In genomic region chr15:76576526-76577279, GRCh38 we compare ENCODE assay signal across 10 cellular contexts.
DNase-seq lines count a peak whose midpoint lies in the region; ATAC-seq, FAIRE-seq and TF ChIP-seq lines count a peak whose summit lies in the region.
"Had no signal": no experiment of that assay in that cellular context is flagged by ENCODE, and none has a peak within 500 bp of the region (broad histone marks: within the 10 kb centered on the region; RNA-seq: fewer than 3 reads in every experiment).

No MANE protein-coding gene starts in this region.

- POLR2A ChIA-PET in endothelial cell of umbilical vein (lab: Charles Lee) = no interaction called here

- H3K9me3 ChIP-seq in endothelial cell of umbilical vein (replicated peaks; ENCODE audit: control insufficient read depth, insufficient read depth, low read length) (no peaks in the 10 kb centered on the region), uterus (no peaks in the 10 kb centered on the region)

- no peak overlapping the region for H2AFZ ChIP-seq in endothelial cell of umbilical vein (ENCODE audit: low read depth, low read length)

- peak; percentile 36 to 48 for ATAC-seq in activated naive CD4-positive, alpha-beta T cell treated with anti-CD3 and anti-CD28 coated beads, Interleukin-2, amount 50 U/mL, for 72 hours
- ATAC-seq in HG03571 (IDR thresholded peaks at IDR 0.05; ENCODE audit: unreplicated experiment) (no peak), GM18502 (IDR thresholded peaks at IDR 0.05; ENCODE audit: poor library complexity, unreplicated experiment) (no peak)

- H3K27me3 ChIP-seq in endothelial cell of umbilical vein (ENCODE audit: control insufficient read depth in 2 of 2, insufficient read depth in 2 of 2, low read length in 2 of 2) (no peaks in the 10 kb centered on the region), uterus (no peaks in the 10 kb centered on the region)
- H3K27me3 ChIP-seq: BLaER1 had no signal

- H3K36me3 ChIP-seq in endothelial cell of umbilical vein (ENCODE audit: control insufficient read depth in 2 of 2, extremely low read depth in 1 of 2, insufficient read depth in 2 of 2, low read length in 2 of 2) (no peaks in the 10 kb centered on the region), uterus (no peaks in the 10 kb centered on the region)
- H3K36me3 ChIP-seq: BLaER1 had no signal

- no peak overlapping the region for H3K9ac ChIP-seq in endothelial cell of umbilical vein (replicated peaks; ENCODE audit: extremely low read depth, insufficient read depth, low read length)
- H3K9ac ChIP-seq: BLaER1 had no signal

- intact Hi-C loops in endothelial cell of umbilical vein (cut with micrococcal nuclease) = no loop called here
- intact Hi-C loops in uterus (cut with DNase I; ENCODE audit: low total_unique reads) = no loop called here

- H3K27ac Mint-ChIP-seq in activated naive CD4-positive, alpha-beta T cell treated with anti-CD3 and anti-CD28 coated beads, Interleukin-2, amount 50 U/mL, for 72 hours = peak overlapping the region in 1 of 2 donors; percentile 21

- no peak for DNase-seq in activated naive CD4-positive, alpha-beta T cell treated with anti-CD3 and anti-CD28 coated beads, Interleukin-2, amount 50 U/mL, for 72 hours (ENCODE audit: low spot score in 2 of 2)
- no peak for DNase-seq in activated naive CD4-positive, alpha-beta T cell (lab: John Stamatoyannopoulos, UW)
- DNase-seq in endothelial cell of umbilical vein (ENCODE audit: low read depth, low spot score) = peak; percentile 71
- peak; percentile 48 to 56 for DNase-seq in lung microvascular endothelial cell (ENCODE audit: low read depth in 2 of 2)
- peak; percentile 23 to 38 for DNase-seq in uterus
- DNase-seq in RPMI8226 = no peak
- DNase-seq: activated naive CD4-positive, alpha-beta T cell treated with Interleukin-2 at 50 U/mL for 16 hours had no signal

- FAIRE-seq in endothelial cell of umbilical vein (lab: Jason Lieb, UNC) = no peak

- H3K4me1 ChIP-seq in endothelial cell of umbilical vein (ENCODE audit: control insufficient read depth, extremely low read depth, insufficient read depth, low read length) (peaks cover 2% of the 10 kb centered on the region), uterus (no peaks in the 10 kb centered on the region)

- no peaks in the 10 kb centered on the region for H3K79me2 ChIP-seq in endothelial cell of umbilical vein (ENCODE audit: control insufficient read depth, insufficient read depth, low read length)

- H3K9me3 Mint-ChIP-seq in activated naive CD4-positive, alpha-beta T cell treated with anti-CD3 and anti-CD28 coated beads, Interleukin-2, amount 50 U/mL, for 72 hours = peaks cover 2% of the 10 kb centered on the region in 2 donors

- H4K20me1 ChIP-seq in endothelial cell of umbilical vein (replicated peaks; ENCODE audit: control insufficient read depth, extremely low read depth, insufficient read depth, low read length) = no peaks in the 10 kb centered on the region
- H4K20me1 ChIP-seq: BLaER1 had no signal

- no peak overlapping the region for H3K4me2 ChIP-seq in endothelial cell of umbilical vein (ENCODE audit: insufficient read depth, low read length)

- TF ChIP-seq POLR2A in endothelial cell of umbilical vein (IDR thresholded peaks at IDR 0.05; ENCODE audit: low read depth, low read length) = no peak
- no peak for TF ChIP-seq POLR2A in uterus (IDR thresholded peaks at IDR 0.05)

- no peak for TF ChIP-seq CTCF in endothelial cell of umbilical vein (IDR thresholded peaks at IDR 0.05; ENCODE audit: extremely low read depth in 1 of 2, insufficient read depth in 1 of 2, low read depth in 1 of 2, low read length in 2 of 2)
- TF ChIP-seq CTCF in uterus (IDR thresholded peaks at IDR 0.05) = no peak

- dilution Hi-C loops in endothelial cell of umbilical vein (cut with MboI; ENCODE audit: extremely low pct_ligation_motif_present, low sequenced_read_pairs) = no loop called here

- peaks cover 16 to 20% of the 10 kb centered on the region in 2 donors for H3K36me3 Mint-ChIP-seq in activated naive CD4-positive, alpha-beta T cell treated with anti-CD3 and anti-CD28 coated beads, Interleukin-2, amount 50 U/mL, for 72 hours

- CTCF ChIA-PET in endothelial cell of umbilical vein (lab: Charles Lee) = no interaction called here

- H3K4me3 ChIP-seq in endothelial cell of umbilical vein (replicated peaks in 1 of 3; ENCODE audit: insufficient read depth in 1 of 3, low read depth in 1 of 3, low read length in 3 of 3) (no peak overlapping the region), uterus (no peak overlapping the region)
- H3K4me3 ChIP-seq: BLaER1 had no signal

- H3K9me1 ChIP-seq in endothelial cell of umbilical vein (replicated peaks; ENCODE audit: control insufficient read depth, extremely low read depth, insufficient read depth, low read length) = no peaks in the 10 kb centered on the region

- no TSS peak for BruUV-seq in endothelial cell of umbilical vein (replicated peaks; lab: Mats Ljungman, UMichigan)

- no peak overlapping the region for H3K27ac ChIP-seq in endothelial cell of umbilical vein (ENCODE audit: insufficient read depth, low read depth, low read length)
- no peak overlapping the region for H3K27ac ChIP-seq in uterus
- H3K27ac ChIP-seq: BLaER1 had no signal

TF ChIP-seq in endothelial cell of umbilical vein, 7 proteins besides CTCF, POLR2A, EP300 and RAD21:
- no peak for TF ChIP-seq MYC (IDR thresholded peaks at IDR 0.05; ENCODE audit: low read depth, low read length)
- no peak for TF ChIP-seq FOS (IDR thresholded peaks at IDR 0.05; ENCODE audit: borderline replicate concordance, insufficient read depth, low read length)
- no peak for TF ChIP-seq EZH2 (IDR thresholded peaks at IDR 0.05; ENCODE audit: borderline replicate concordance, low read depth, low read length, severe bottlenecking)
- TF ChIP-seq MAX (IDR thresholded peaks at IDR 0.05; ENCODE audit: insufficient read depth, insufficient read length) = no peak
- no peak for TF ChIP-seq JUN (IDR thresholded peaks at IDR 0.05; ENCODE audit: borderline replicate concordance, insufficient read depth, insufficient read length, low read depth)
- TF ChIP-seq GATA2 (IDR thresholded peaks at IDR 0.05; ENCODE audit: insufficient read depth, insufficient read length, low read depth, low read length) = no peak
- no peak for TF ChIP-seq POLR2AphosphoS5 (IDR thresholded peaks at IDR 0.05; ENCODE audit: insufficient read depth, low read depth, low read length)

Comparison
In these comparisons a context has a peak if more than half of its experiments do, and no peak if none do; other contexts are left out.
1. ATAC-seq: peak in activated naive CD4-positive, alpha-beta T cell treated with anti-CD3 and anti-CD28 coated beads, Interleukin-2, amount 50 U/mL, for 72 hours (2 of 2); none in HG03571 (single experiment) and GM18502 (single experiment).
2. DNase-seq: peak in endothelial cell of umbilical vein (single experiment), lung microvascular endothelial cell (2 of 2) and uterus (2 of 2); none in activated naive CD4-positive, alpha-beta T cell treated with anti-CD3 and anti-CD28 coated beads, Interleukin-2, amount 50 U/mL, for 72 hours (0 of 2), activated naive CD4-positive, alpha-beta T cell (0 of 4) and RPMI8226 (single experiment).